Comparison of ENCODE assay signal across 7 cellular contexts in genomic region chr14:73786942-73787759, GRCh38.
DNase-seq lines count a peak whose midpoint lies in the region; ATAC-seq and TF ChIP-seq lines count a peak whose summit lies in the region.

No MANE protein-coding gene starts in this region.

- no peaks in the 10 kb centered on the region for H3K36me3 Mint-ChIP-seq in T-cell

- H3K27ac Mint-ChIP-seq in T-cell, result peak overlapping the region; percentile 97

- CTCF ChIA-PET in T-cell (lab: Charles Lee), result interaction anchor here in 1 of 2 donors (0.9 to 2.3 kb wide), 7 partner anchors 9 to 45 kb away, joined by 3 to 18 read pairs (median 7); a partner anchor contains a TSS

- H3K27me3 ChIP-seq in iPS-15b (ENCODE audit: control insufficient read depth, insufficient read depth, low read length), result peaks cover 76% of the 10 kb centered on the region

- H3K27me3 Mint-ChIP-seq in T-cell, result no peaks in the 10 kb centered on the region

- peaks cover 59 to 68% (median 66%) of the 10 kb centered on the region in 3 donors for H3K4me1 Mint-ChIP-seq in T-cell

- in situ Hi-C loops in astrocyte of the spinal cord (cut with HindIII; ENCODE audit: low sequenced_read_pairs), result no loop called here

- peak; percentile 66 for TF ChIP-seq POLR2A in GM15510 (IDR thresholded peaks at IDR 0.05; ENCODE audit: borderline replicate concordance, extremely low read depth, insufficient read length)

- H3K4me3 Mint-ChIP-seq in T-cell, result peak overlapping the region; percentile 91 to 95 (median 95)

- DNase-seq in T-cell (peak in 33 of 34 experiments; percentile 20 to 64 (median 51)), astrocyte of the spinal cord (ENCODE audit: low read depth, low spot score) (peak; percentile 37), skeletal muscle cell (ENCODE audit: low read depth) (no peak)

- H3K4me1 ChIP-seq in iPS-15b (ENCODE audit: control insufficient read depth, insufficient read depth, low read length), result peaks cover 5% of the 10 kb centered on the region

- TF ChIP-seq CTCF in astrocyte of the spinal cord (IDR thresholded peaks at IDR 0.05; ENCODE audit: low read depth, low read length), result no peak

- peak overlapping the region; percentile 63 for H3K4me3 ChIP-seq in astrocyte of the spinal cord (ENCODE audit: low read depth, low read length)
- peak overlapping the region; percentile 66 for H3K4me3 ChIP-seq in iPS-15b (ENCODE audit: low read depth, low read length)
- peak overlapping the region; percentile 56 for H3K4me3 ChIP-seq in skeletal muscle cell (ENCODE audit: low read depth, low read length)

- ATAC-seq in HG02852 (IDR thresholded peaks at IDR 0.05; ENCODE audit: unreplicated experiment) (peak; percentile 42), T-cell (replicated peaks in 1 of 4) (peak; percentile 68 to 71 (median 70)), HG02588 (IDR thresholded peaks at IDR 0.05; ENCODE audit: unreplicated experiment) (no peak)

- H3K36me3 ChIP-seq in iPS-15b (ENCODE audit: control insufficient read depth, insufficient read depth, low read length), result no peaks in the 10 kb centered on the region

- no peaks in the 10 kb centered on the region for H3K9me3 ChIP-seq in iPS-15b (ENCODE audit: control insufficient read depth, insufficient read depth, low read length)

- peak overlapping the region; percentile 19 for H3K9ac ChIP-seq in iPS-15b (ENCODE audit: low read depth, low read length)

- no peaks in the 10 kb centered on the region for H3K9me3 Mint-ChIP-seq in T-cell

- POLR2A ChIA-PET in T-cell (lab: Charles Lee), result interaction anchor here (0.5 to 1.8 kb wide), 10 partner anchors 20 to 600 kb away, joined by 3 to 23 read pairs (median 3); a partner anchor contains a TSS
